ENCODE assay signal across 8 cellular contexts in the genomic region with DNA sequence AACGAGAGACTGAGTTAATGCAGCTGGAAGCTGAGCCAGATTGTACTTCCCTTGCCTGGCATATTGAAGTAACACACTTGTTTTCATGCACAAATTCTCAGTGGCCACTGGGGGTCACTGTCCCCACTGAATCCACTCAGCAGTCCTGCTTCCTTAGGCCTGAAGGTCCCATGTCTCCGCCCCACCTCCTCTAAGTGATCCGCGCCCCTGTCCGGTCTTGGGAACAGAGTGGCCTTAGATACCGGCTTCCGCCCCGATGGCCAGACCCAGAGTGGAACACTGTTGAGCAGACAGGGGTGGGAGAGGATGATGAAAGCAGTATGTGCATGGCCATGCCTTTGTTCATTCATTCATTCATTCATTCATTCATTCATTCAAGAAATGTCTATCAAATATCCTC. TPM values are rescaled to one million over a fixed set of nuclear protein-coding genes. Genes with fewer than 3 reads are reported as not detected.
DNase-seq lines count a peak whose midpoint lies in the region; ATAC-seq and TF ChIP-seq lines count a peak whose summit lies in the region.

No MANE protein-coding gene starts in this region.

- H3K27ac ChIP-seq in brain microvascular endothelial cell, result no peak overlapping the region
- H3K27ac ChIP-seq in smooth muscle cell (ENCODE audit: low read depth), result no peak overlapping the region

- peaks cover 8% of the 10 kb centered on the region for H3F3A ChIP-seq in smooth muscle cell (ENCODE audit: low read depth)

- H3K4me3 Mint-ChIP-seq in T-helper 2 cell treated with Interferon-gamma antibody and Interleukin-4, amounts not matched to agents 5 μg/mL and 100 μg/mL, for 36 hours, result no peak overlapping the region

- DNase-seq in ACHN (peak; percentile 83), NCI-H128 (lab: John Stamatoyannopoulos, UW; ENCODE audit: unreplicated experiment) (peak; percentile 15), brain microvascular endothelial cell (peak; percentile 85), iPS-NIHi7 (ENCODE audit: extremely low spot score) (peak; percentile 90), smooth muscle cell (lab: John Stamatoyannopoulos, UW; ENCODE audit: unreplicated experiment) (peak; percentile 28)
- DNase-seq in T-helper 2 cell treated with Interferon-gamma antibody and Interleukin-4, amounts not matched to agents 5 μg/mL and 100 μg/mL, for 36 hours (ENCODE audit: low spot score), result peak; percentile 37

- peaks cover 26% of the 10 kb centered on the region for H3K36me3 Mint-ChIP-seq in T-helper 2 cell treated with Interferon-gamma antibody and Interleukin-4, amounts not matched to agents 5 μg/mL and 100 μg/mL, for 36 hours (ENCODE audit: low read depth)

- no peaks in the 10 kb centered on the region for H3K79me2 ChIP-seq in smooth muscle cell (ENCODE audit: low read depth)

- H3K9ac ChIP-seq in smooth muscle cell (ENCODE audit: low read depth), result no peak overlapping the region

- H3K9me3 ChIP-seq in smooth muscle cell (replicated peaks; ENCODE audit: low read depth), result no peaks in the 10 kb centered on the region

- H3K4me1 Mint-ChIP-seq in T-helper 2 cell treated with Interferon-gamma antibody and Interleukin-4, amounts not matched to agents 5 μg/mL and 100 μg/mL, for 36 hours (ENCODE audit: low read depth), result peaks cover 17% of the 10 kb centered on the region

- ATAC-seq in GM19035 (IDR thresholded peaks at IDR 0.05; ENCODE audit: unreplicated experiment) (peak; percentile 56), GM21360 (IDR thresholded peaks at IDR 0.05; ENCODE audit: unreplicated experiment) (no peak)

- in situ Hi-C loops in ACHN (cut with HindIII; ENCODE audit: low pct_ligation_motif_present, low pct_unique_long_range_greater_than_20kb, low sequenced_read_pairs) (no loop called here), brain microvascular endothelial cell (cut with HindIII; ENCODE audit: low pct_ligation_motif_present, low sequenced_read_pairs) (no loop called here)

- H3K4me3 ChIP-seq in brain microvascular endothelial cell (ENCODE audit: low read depth, low read length), result no peak overlapping the region
- H3K4me3 ChIP-seq in smooth muscle cell, result no peak overlapping the region

- H3K27me3 ChIP-seq in brain microvascular endothelial cell (replicated peaks) (no peaks in the 10 kb centered on the region), smooth muscle cell (ENCODE audit: low read depth) (no peaks in the 10 kb centered on the region)

- no peaks in the 10 kb centered on the region for H3K9me3 Mint-ChIP-seq in T-helper 2 cell treated with Interferon-gamma antibody and Interleukin-4, amounts not matched to agents 5 μg/mL and 100 μg/mL, for 36 hours

- no peak overlapping the region for H3K27ac Mint-ChIP-seq in T-helper 2 cell treated with Interferon-gamma antibody and Interleukin-4, amounts not matched to agents 5 μg/mL and 100 μg/mL, for 36 hours

- TF ChIP-seq CTCF in brain microvascular endothelial cell (IDR thresholded peaks at IDR 0.05; ENCODE audit: low read depth, low read length, missing control alignments) (peak; percentile 89), smooth muscle cell (IDR thresholded peaks at IDR 0.05; ENCODE audit: borderline replicate concordance, insufficient read depth, poor library complexity, severe bottlenecking) (peak; percentile 74)

- no peaks in the 10 kb centered on the region for H4K20me1 ChIP-seq in smooth muscle cell (ENCODE audit: low read depth)

- H3K4me1 ChIP-seq in smooth muscle cell (ENCODE audit: low read depth), result no peaks in the 10 kb centered on the region

- peak overlapping the region; percentile 62 for H3K4me2 ChIP-seq in smooth muscle cell

- H3K36me3 ChIP-seq in brain microvascular endothelial cell (replicated peaks) (no peaks in the 10 kb centered on the region), smooth muscle cell (ENCODE audit: low read depth) (no peaks in the 10 kb centered on the region)

- no peak overlapping the region for H2AFZ ChIP-seq in smooth muscle cell (ENCODE audit: low read depth)

- 27% methylated on average over 8 of the region's 8 CpGs for WGBS in smooth muscle cell (ENCODE audit: low lambda C conversion rate)

- no peaks in the 10 kb centered on the region for H3K27me3 Mint-ChIP-seq in T-helper 2 cell treated with Interferon-gamma antibody and Interleukin-4, amounts not matched to agents 5 μg/mL and 100 μg/mL, for 36 hours (ENCODE audit: low read depth)

RNA-seq across cellular contexts. Expression of a gene that starts 34.8 kb away (rescaled TPM):
- 2.0 and 3.6 TPM in 2 replicates for total RNA-seq in smooth muscle cell
- 4.4 and 5.3 TPM in 2 replicates for polyA plus RNA-seq in smooth muscle cell

RNA-seq across cellular contexts. Expression of a gene that starts 59.9 kb away (rescaled TPM):
- not detected in 2 replicates for total RNA-seq in smooth muscle cell
- polyA plus RNA-seq in smooth muscle cell, result 0.84 TPM in 1 of 2 replicates, not detected in the other

Comparison
In these comparisons a context has a peak if more than half of its experiments do, and no peak if none do; other contexts are left out.
1. DNase-seq: peak in every context shown above with its lines; median percentile 90 in iPS-NIHi7; 85 in brain microvascular endothelial cell; 83 in ACHN; 37 in T-helper 2 cell treated with Interferon-gamma antibody and Interleukin-4, amounts not matched to agents 5 μg/mL and 100 μg/mL, for 36 hours; 28 in smooth muscle cell; 15 in NCI-H128.